8 cellular contexts compared by ENCODE assay signal in genomic region chr2:26172866-26173595, GRCh38. TPM values are rescaled to one million over a fixed set of nuclear protein-coding genes. Genes with fewer than 3 reads are reported as not detected.
DNase-seq lines count a peak whose midpoint lies in the region; ATAC-seq and TF ChIP-seq lines count a peak whose summit lies in the region.

GAREM2 (plus strand) TSS chr2:26173088; CDS start chr2:26173221, 133 bp downstream.

- H3K27ac Mint-ChIP-seq in activated naive CD4-positive, alpha-beta T cell treated with anti-CD3 and anti-CD28 coated beads for 36 hours, result no peak within 1 kb of the TSS
- no peak within 1 kb of the TSS for H3K27ac Mint-ChIP-seq in activated naive CD8-positive, alpha-beta T cell treated with anti-CD3 and anti-CD28 coated beads, Interleukin-2, amount 10 ng/mL, durations not matched to agents 7 days and 5 days
- H3K27ac Mint-ChIP-seq in immature natural killer cell, result no peak within 1 kb of the TSS

- H3K27me3 ChIP-seq in thoracic aorta (replicated peaks; ENCODE audit: insufficient read depth) (peaks cover 11% of the 10 kb centered on the region), uterus (peaks cover 17 to 18% of the 10 kb centered on the region in 2 donors)

- H3K9me3 ChIP-seq in thoracic aorta (no peaks in the 10 kb centered on the region), uterus (no peaks in the 10 kb centered on the region)

- POLR2A ChIA-PET in activated naive CD8-positive, alpha-beta T cell treated with anti-CD3 and anti-CD28 coated beads, Interleukin-2, amount 10 ng/mL, durations not matched to agents 7 days and 5 days (lab: Charles Lee), result no interaction called here

- peak within 1 kb of the TSS; percentile 66 for H3K4me3 ChIP-seq in thoracic aorta
- H3K4me3 ChIP-seq in uterus, result peak within 1 kb of the TSS in 1 of 2 donors; percentile 31

- TF ChIP-seq POLR2A in uterus (IDR thresholded peaks at IDR 0.05), result no peak

- H3K27me3 Mint-ChIP-seq in activated naive CD4-positive, alpha-beta T cell treated with anti-CD3 and anti-CD28 coated beads for 36 hours (ENCODE audit: low read depth), result peaks cover 23% of the 10 kb centered on the region
- peaks cover 41% of the 10 kb centered on the region for H3K27me3 Mint-ChIP-seq in activated naive CD8-positive, alpha-beta T cell treated with anti-CD3 and anti-CD28 coated beads, Interleukin-2, amount 10 ng/mL, durations not matched to agents 7 days and 5 days
- H3K27me3 Mint-ChIP-seq in immature natural killer cell (ENCODE audit: low read depth in 3 of 3), result peaks cover 14 to 21% (median 15%) of the 10 kb centered on the region in 3 donors

- no peak for DNase-seq in activated naive CD4-positive, alpha-beta T cell treated with anti-CD3 and anti-CD28 coated beads for 36 hours
- DNase-seq in activated naive CD4-positive, alpha-beta T cell (lab: John Stamatoyannopoulos, UW), result no peak
- peak; percentile 37 for DNase-seq in activated naive CD8-positive, alpha-beta T cell treated with anti-CD3 and anti-CD28 coated beads, Interleukin-2, amount 10 ng/mL, durations not matched to agents 7 days and 5 days
- DNase-seq in immature natural killer cell (no peak), thoracic aorta (ENCODE audit: low spot score) (no peak), NCI-H2196 treated with DMSO at 0.1 percent for 48 hours (lab: John Stamatoyannopoulos, UW; ENCODE audit: unreplicated experiment) (no peak), uterus (no peak), DMS79 treated with DMSO at 0.1 percent for 48 hours (lab: John Stamatoyannopoulos, UW) (no peak)

- no peaks in the 10 kb centered on the region for H3K36me3 Mint-ChIP-seq in activated naive CD4-positive, alpha-beta T cell treated with anti-CD3 and anti-CD28 coated beads for 36 hours (ENCODE audit: low read depth)
- peaks cover 1% of the 10 kb centered on the region for H3K36me3 Mint-ChIP-seq in activated naive CD8-positive, alpha-beta T cell treated with anti-CD3 and anti-CD28 coated beads, Interleukin-2, amount 10 ng/mL, durations not matched to agents 7 days and 5 days
- peaks cover 0 to 5% (median 0%) of the 10 kb centered on the region in 3 donors for H3K36me3 Mint-ChIP-seq in immature natural killer cell

- H3K36me3 ChIP-seq in thoracic aorta, result no peaks in the 10 kb centered on the region
- H3K36me3 ChIP-seq in uterus, result no peaks in the 10 kb centered on the region

- H3K4me1 Mint-ChIP-seq in activated naive CD4-positive, alpha-beta T cell treated with anti-CD3 and anti-CD28 coated beads for 36 hours (ENCODE audit: low read depth), result peaks cover 12% of the 10 kb centered on the region
- H3K4me1 Mint-ChIP-seq in activated naive CD8-positive, alpha-beta T cell treated with anti-CD3 and anti-CD28 coated beads, Interleukin-2, amount 10 ng/mL, durations not matched to agents 7 days and 5 days, result peaks cover 7% of the 10 kb centered on the region
- H3K4me1 Mint-ChIP-seq in immature natural killer cell, result peaks cover 18 to 19% of the 10 kb centered on the region in 2 donors

- H3K27ac ChIP-seq in thoracic aorta (no peak within 1 kb of the TSS), uterus (no peak within 1 kb of the TSS)

- H3K4me1 ChIP-seq in thoracic aorta (ENCODE audit: control insufficient read depth in 1 of 2, low read depth in 2 of 2) (peaks cover 7 to 11% of the 10 kb centered on the region in 2 donors), uterus (peaks cover 0 to 11% of the 10 kb centered on the region in 2 donors)

- intact Hi-C loops in activated naive CD4-positive, alpha-beta T cell treated with anti-CD3 and anti-CD28 coated beads for 36 hours (cut with micrococcal nuclease), result no loop called here
- intact Hi-C loops in uterus (cut with DNase I; ENCODE audit: low total_unique reads), result no loop called here

- H3K4me3 Mint-ChIP-seq in activated naive CD4-positive, alpha-beta T cell treated with anti-CD3 and anti-CD28 coated beads for 36 hours, result peak within 1 kb of the TSS; percentile 74
- peak within 1 kb of the TSS; percentile 82 for H3K4me3 Mint-ChIP-seq in activated naive CD8-positive, alpha-beta T cell treated with anti-CD3 and anti-CD28 coated beads, Interleukin-2, amount 10 ng/mL, durations not matched to agents 7 days and 5 days
- peak within 1 kb of the TSS; percentile 72 to 85 (median 77) for H3K4me3 Mint-ChIP-seq in immature natural killer cell

- ATAC-seq in activated naive CD8-positive, alpha-beta T cell treated with anti-CD3 and anti-CD28 coated beads, Interleukin-2, amount 10 ng/mL, durations not matched to agents 7 days and 5 days (ENCODE audit: low read depth), result peak; percentile 31
- ATAC-seq in thoracic aorta (ENCODE audit: insufficient number of reproducible peaks, low FRiP score, low read depth), result no peak

- no peak for TF ChIP-seq CTCF in thoracic aorta (IDR thresholded peaks at IDR 0.05)
- no peak for TF ChIP-seq CTCF in uterus (IDR thresholded peaks at IDR 0.05)

- no peaks in the 10 kb centered on the region for H3K9me3 Mint-ChIP-seq in activated naive CD4-positive, alpha-beta T cell treated with anti-CD3 and anti-CD28 coated beads for 36 hours
- no peaks in the 10 kb centered on the region for H3K9me3 Mint-ChIP-seq in activated naive CD8-positive, alpha-beta T cell treated with anti-CD3 and anti-CD28 coated beads, Interleukin-2, amount 10 ng/mL, durations not matched to agents 7 days and 5 days
- H3K9me3 Mint-ChIP-seq in immature natural killer cell, result no peaks in the 10 kb centered on the region

- CTCF ChIA-PET in activated naive CD4-positive, alpha-beta T cell treated with anti-CD3 and anti-CD28 coated beads for 36 hours (lab: Charles Lee), result no interaction called here

RNA-seq across cellular contexts. Expression of gene GAREM2, which starts in this region (rescaled TPM):
- 1 to 10 TPM; 1.1 to 1.3 TPM for total RNA-seq in activated naive CD4-positive, alpha-beta T cell treated with anti-CD3 and anti-CD28 coated beads for 36 hours
- total RNA-seq in activated naive CD8-positive, alpha-beta T cell treated with anti-CD3 and anti-CD28 coated beads, Interleukin-2, amount 10 ng/mL, durations not matched to agents 7 days and 5 days, result 1 to 10 TPM; 4.1 to 4.9 TPM
- polyA plus RNA-seq in immature natural killer cell, result 1 to 10 TPM in 2 of 3 donors, under 1 TPM in 1; 0.50 to 3.5 (median 1.4) TPM
- total RNA-seq in thoracic aorta (1 to 10 TPM; 2.3 to 5.6 TPM), uterus (1 to 10 TPM in 3 of 4 donors, under 1 TPM in 1; under 0.01 to 5.1 (median 2.2) TPM)
